17 cellular contexts compared by ENCODE assay signal in genomic region chr6:44956426-44956825, GRCh38.
"Had no signal": no experiment of that assay in that cellular context is flagged by ENCODE, and none has a peak within 500 bp of the region (broad histone marks: within the 10 kb centered on the region; RNA-seq: fewer than 3 reads in every experiment).

No MANE protein-coding gene starts in this region.

- H3K9me3 Mint-ChIP-seq: naive thymus-derived CD8-positive, alpha-beta T cell; stimulated activated effector memory CD8-positive, alpha-beta T cell treated with anti-CD3 and anti-CD28 coated beads, Interleukin-12 subunit alpha, Interleukin-12 subunit beta, amount 100 ng/mL, for 72 hours had no signal

- H3K27ac Mint-ChIP-seq: activated CD4-positive, alpha-beta T cell treated with anti-CD3 and anti-CD28 coated beads, Interleukin-2, amount 10 ng/mL, durations not matched to agents 7 days and 5 days; activated T-helper 2 cell treated with anti-CD3 and anti-CD28 coated beads, Interferon-gamma antibody, Interleukin-2, Interleukin-4, amounts not matched to agents 10 μg/mL and 5 μg/mL and 100 μg/mL, durations not matched to agents 14 hours and 24 hours and 36 hours; progenitor cell of endocrine pancreas; stimulated activated effector memory CD8-positive, alpha-beta T cell treated with anti-CD3 and anti-CD28 coated beads, Interleukin-12 subunit alpha, Interleukin-12 subunit beta, amount 100 ng/mL, for 72 hours had no signal

- H3K36me3 Mint-ChIP-seq: stimulated activated effector memory CD8-positive, alpha-beta T cell treated with anti-CD3 and anti-CD28 coated beads, Interleukin-12 subunit alpha, Interleukin-12 subunit beta, amount 100 ng/mL, for 72 hours had no signal

- H3K4me3 ChIP-seq: breast epithelium, dorsolateral prefrontal cortex, tibial artery had no signal

- H3K4me3 Mint-ChIP-seq: activated CD4-positive, alpha-beta T cell treated with anti-CD3 and anti-CD28 coated beads, Interleukin-2, amount 10 ng/mL, durations not matched to agents 7 days and 5 days; naive thymus-derived CD8-positive, alpha-beta T cell; stimulated activated effector memory CD8-positive, alpha-beta T cell treated with anti-CD3 and anti-CD28 coated beads, Interleukin-12 subunit alpha, Interleukin-12 subunit beta, amount 100 ng/mL, for 72 hours had no signal

- H3K27ac ChIP-seq: breast epithelium, dorsolateral prefrontal cortex, neutrophil, tibial artery had no signal

- H3K27me3 ChIP-seq: breast epithelium, dorsolateral prefrontal cortex, neutrophil, tibial artery had no signal

- ATAC-seq: naive thymus-derived CD8-positive, alpha-beta T cell; right cardiac atrium; stimulated activated effector memory CD8-positive, alpha-beta T cell treated with anti-CD3 and anti-CD28 coated beads, Interleukin-12 subunit alpha, Interleukin-12 subunit beta, amount 100 ng/mL, for 72 hours had no signal

- DNase-seq: activated CD4-positive, alpha-beta T cell treated with anti-CD3 and anti-CD28 coated beads, Interleukin-2, amount 10 ng/mL, durations not matched to agents 7 days and 5 days; activated CD4-positive, CD25-positive, alpha-beta regulatory T cell; activated CD8-positive, alpha-beta memory T cell treated with anti-CD3 and anti-CD28 coated beads for 24 hours; activated naive CD4-positive, alpha-beta T cell treated with anti-CD3 and anti-CD28 coated beads, Interleukin-2, amount 50 U/mL, for 16 hours; activated T-cell treated with anti-CD3 and anti-CD28 coated beads for 4 hours; amniotic stem cell; dorsolateral prefrontal cortex; foreskin melanocyte; head of caudate nucleus; naive thymus-derived CD8-positive, alpha-beta T cell; right cardiac atrium; tibial artery had no signal

- H3K27me3 Mint-ChIP-seq: activated CD4-positive, alpha-beta T cell treated with anti-CD3 and anti-CD28 coated beads, Interleukin-2, amount 10 ng/mL, durations not matched to agents 7 days and 5 days; naive thymus-derived CD8-positive, alpha-beta T cell; progenitor cell of endocrine pancreas had no signal

- H3K36me3 ChIP-seq: breast epithelium, neutrophil had no signal
